Comparison of ENCODE assay signal across 19 cellular contexts in the genomic region with DNA sequence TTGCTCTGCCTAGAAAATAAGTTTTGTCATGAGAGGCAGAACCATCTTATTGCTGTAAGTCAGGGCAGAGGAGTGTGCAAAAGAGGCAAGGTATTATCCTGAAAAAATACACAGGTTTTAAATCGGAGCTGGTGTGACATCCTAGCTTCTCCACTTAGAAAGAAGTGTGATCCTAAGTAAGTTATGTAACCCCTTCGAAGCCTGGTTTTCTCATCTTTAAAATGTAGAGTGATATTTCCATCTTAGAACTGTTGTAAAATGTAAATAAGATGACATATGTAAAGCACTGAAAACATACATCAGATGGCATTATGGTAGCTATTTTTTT.
DNase-seq lines count a peak whose midpoint lies in the region; ATAC-seq and TF ChIP-seq lines count a peak whose summit lies in the region.
"Had no signal": no experiment of that assay in that cellular context is flagged by ENCODE, and none has a peak within 500 bp of the region (broad histone marks: within the 10 kb centered on the region; RNA-seq: fewer than 3 reads in every experiment).

No MANE protein-coding gene starts in this region.

- peak overlapping the region; percentile 71 for H3K27ac Mint-ChIP-seq in mesothelial cell of epicardium
- H3K27ac Mint-ChIP-seq in effector memory CD8-positive, alpha-beta T cell, result no peak overlapping the region
- H3K27ac Mint-ChIP-seq: stimulated activated naive CD8-positive, alpha-beta T cell treated with anti-CD3 and anti-CD28 coated beads, Interleukin-15, Interleukin-2, amounts not matched to agents 100 ng/mL and 50 ng/mL, for 24 hours had no signal

- H2AFZ ChIP-seq in KMS-11 (ENCODE audit: low read depth), result no peak overlapping the region

- no peaks in the 10 kb centered on the region for H4K20me1 ChIP-seq in KMS-11 (ENCODE audit: insufficient read depth)

- TF ChIP-seq CTCF in KMS-11 (conservative IDR thresholded peaks at IDR 0.05; ENCODE audit: low read depth, low read length) (no peak), body of pancreas (IDR thresholded peaks at IDR 0.05) (no peak), mesothelial cell of epicardium (IDR thresholded peaks at IDR 0.05; ENCODE audit: unreplicated experiment) (no peak)

- H3K9me3 ChIP-seq in body of pancreas, result no peaks in the 10 kb centered on the region

- ATAC-seq in body of pancreas (no peak), HG03175 (IDR thresholded peaks at IDR 0.05; ENCODE audit: unreplicated experiment) (no peak), HG02870 (IDR thresholded peaks at IDR 0.05; ENCODE audit: unreplicated experiment) (no peak)
- no peak for ATAC-seq in effector memory CD8-positive, alpha-beta T cell (replicated peaks)
- ATAC-seq: activated CD4-positive, CD25-positive, alpha-beta regulatory T cell treated with anti-CD3 and anti-CD28 coated beads, Interleukin-2, amount 50 U/mL, for 24 hours had no signal

- H3K4me1 Mint-ChIP-seq in mesothelial cell of epicardium, result peaks cover 22% of the 10 kb centered on the region
- H3K4me1 Mint-ChIP-seq in effector memory CD8-positive, alpha-beta T cell (ENCODE audit: low read depth in 2 of 2), result peaks cover 29% of the 10 kb centered on the region in 2 donors

- H3K4me2 ChIP-seq in KMS-11, result peak overlapping the region; percentile 77

- no peak overlapping the region for H3K4me3 Mint-ChIP-seq in mesothelial cell of epicardium
- no peak overlapping the region for H3K4me3 Mint-ChIP-seq in effector memory CD8-positive, alpha-beta T cell
- H3K4me3 Mint-ChIP-seq: stimulated activated naive CD8-positive, alpha-beta T cell treated with anti-CD3 and anti-CD28 coated beads, Interleukin-15, Interleukin-2, amounts not matched to agents 100 ng/mL and 50 ng/mL, for 24 hours had no signal

- H3K27me3 ChIP-seq in KMS-11 (ENCODE audit: insufficient read depth, low read depth), result peaks cover 56% of the 10 kb centered on the region
- no peaks in the 10 kb centered on the region for H3K27me3 ChIP-seq in body of pancreas

- no peak overlapping the region for H3K4me3 ChIP-seq in KMS-11 (IDR thresholded peaks at IDR 0.05; ENCODE audit: insufficient read depth, low read depth, low read length)
- no peak overlapping the region for H3K4me3 ChIP-seq in body of pancreas
- H3K4me3 ChIP-seq: skin epidermis had no signal

- no peaks in the 10 kb centered on the region for H3K9me3 Mint-ChIP-seq in mesothelial cell of epicardium
- H3K9me3 Mint-ChIP-seq in effector memory CD8-positive, alpha-beta T cell, result no peaks in the 10 kb centered on the region
- H3K9me3 Mint-ChIP-seq: stimulated activated naive CD8-positive, alpha-beta T cell treated with anti-CD3 and anti-CD28 coated beads, Interleukin-15, Interleukin-2, amounts not matched to agents 100 ng/mL and 50 ng/mL, for 24 hours had no signal

- H3K4me1 ChIP-seq in KMS-11 (ENCODE audit: low read depth, poor library complexity, severe bottlenecking) (peaks cover 75% of the 10 kb centered on the region), body of pancreas (peaks cover 25% of the 10 kb centered on the region)

- H3K36me3 Mint-ChIP-seq in mesothelial cell of epicardium, result no peaks in the 10 kb centered on the region
- no peaks in the 10 kb centered on the region for H3K36me3 Mint-ChIP-seq in effector memory CD8-positive, alpha-beta T cell (ENCODE audit: insufficient read depth)

- no peak for DNase-seq in body of pancreas
- no peak for DNase-seq in mesothelial cell of epicardium (ENCODE audit: low spot score in 2 of 2, unreplicated experiment in 2 of 2)
- no peak for DNase-seq in NCI-H187 (lab: John Stamatoyannopoulos, UW)
- no peak for DNase-seq in effector memory CD8-positive, alpha-beta T cell
- DNase-seq: activated CD8-positive, alpha-beta memory T cell treated with anti-CD3 and anti-CD28 coated beads, Interleukin-2, amount 50 U/mL, for 4 hours; activated naive CD4-positive, alpha-beta T cell; central memory CD4-positive, alpha-beta T cell; DMS79; NCI-H2029; NCI-H748 treated with DMSO at 0.1 percent for 48 hours; T-helper 1 cell had no signal

- WGBS in body of pancreas, 2 donors, result 90 to 94% methylated on average over 2 of the region's 2 CpGs

- H3K36me3 ChIP-seq in KMS-11 (ENCODE audit: insufficient read depth), result no peaks in the 10 kb centered on the region
- no peaks in the 10 kb centered on the region for H3K36me3 ChIP-seq in body of pancreas (replicated peaks in 1 of 2; ENCODE audit: insufficient read depth in 1 of 2, low read depth in 2 of 2)

- H3K79me2 ChIP-seq in KMS-11 (ENCODE audit: insufficient read depth, low read depth), result no peaks in the 10 kb centered on the region

- H3K9ac ChIP-seq in KMS-11, result no peak overlapping the region

- no peak overlapping the region; the same call in 1 of the 2 replicates for H3K27ac ChIP-seq in KMS-11
- H3K27ac ChIP-seq in body of pancreas, result peak overlapping the region in 3 of 4 donors; percentile 69 to 73 (median 70)
- peak overlapping the region; percentile 17 for H3K27ac ChIP-seq in temporal lobe (ENCODE audit: low read depth, low read length)
- H3K27ac ChIP-seq: epithelial cell of prostate had no signal

- intact Hi-C loops in body of pancreas (cut with DNase I), result loop anchor here (10.0 kb wide), 1 partner anchor 629 kb away; no protein-coding TSS in a partner anchor

- H3K27me3 Mint-ChIP-seq in mesothelial cell of epicardium (ENCODE audit: low read depth), result no peaks in the 10 kb centered on the region
- no peaks in the 10 kb centered on the region for H3K27me3 Mint-ChIP-seq in effector memory CD8-positive, alpha-beta T cell

- no peak for TF ChIP-seq POLR2A in body of pancreas (IDR thresholded peaks at IDR 0.05)
